ENCODE assay signal across 21 cellular contexts in the genomic region with DNA sequence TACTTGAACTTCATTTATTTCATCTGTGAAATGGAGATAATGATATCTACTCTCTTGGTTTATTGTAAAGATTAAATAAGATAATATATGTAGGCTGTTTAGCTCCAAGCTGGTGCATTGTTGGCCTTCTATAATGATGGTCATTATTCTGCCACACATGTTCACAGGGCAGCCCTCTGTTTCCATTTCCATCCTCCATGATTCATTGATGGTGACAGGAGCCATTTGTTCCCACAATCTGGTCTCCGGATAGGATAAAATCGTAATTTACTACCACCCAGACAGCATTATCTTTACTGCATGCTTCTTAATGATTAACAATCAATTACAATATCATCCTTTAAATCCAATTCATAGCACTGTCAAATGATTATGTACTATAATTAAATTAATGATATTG.
DNase-seq lines count a peak whose midpoint lies in the region; FAIRE-seq and TF ChIP-seq lines count a peak whose summit lies in the region.
"Had no signal": no experiment of that assay in that cellular context is flagged by ENCODE, and none has a peak within 500 bp of the region (broad histone marks: within the 10 kb centered on the region; RNA-seq: fewer than 3 reads in every experiment).

No MANE protein-coding gene starts in this region.

- peak; percentile 53 for FAIRE-seq in D721Med (lab: Jason Lieb, UNC)
- FAIRE-seq: A549, G401.6, GM12892, GM19239, H1 had no signal

- TF ChIP-seq CTCF in D721Med (IDR thresholded peaks at IDR 0.05; ENCODE audit: insufficient read depth, missing control alignments): no peak

- DNase-seq in DMS 273 (lab: John Stamatoyannopoulos, UW; ENCODE audit: unreplicated experiment): peak; percentile 21
- no peak for DNase-seq in DMS 273 treated with DMSO at 0.1 percent for 48 hours (lab: John Stamatoyannopoulos, UW)
- no peak for DNase-seq in D721Med (ENCODE audit: insufficient read length, low spot score)
- DNase-seq in NCI-H82 treated with DMSO at 0.1 percent for 48 hours (lab: John Stamatoyannopoulos, UW; ENCODE audit: unreplicated experiment): peak; percentile 78
- DNase-seq in left kidney (ENCODE audit: low read depth, low spot score): peak; percentile 38
- DNase-seq in stimulated activated CD4-positive, alpha-beta T cell treated with anti-CD3 and anti-CD28 coated beads, Interleukin-4, amount 100 ng/mL, for 4 hours: no peak
- DNase-seq in NCI-H2227 treated with DMSO at 0.1 percent for 48 hours (lab: John Stamatoyannopoulos, UW): no peak
- no peak for DNase-seq in 8988T
- DNase-seq: Caco-2; CD4-positive, CD25-positive, alpha-beta regulatory T cell; CD8-positive, alpha-beta T cell; DMS153; DND-41; GM23248; H7; HCEC 1CT had no signal

Comparison
In these comparisons a context has a peak if more than half of its experiments do, and no peak if none do; other contexts are left out.
1. DNase-seq: peak in DMS 273 (single experiment), NCI-H82 treated with DMSO at 0.1 percent for 48 hours (single experiment) and left kidney (single experiment); none in DMS 273 treated with DMSO at 0.1 percent for 48 hours (single experiment), D721Med (single experiment), stimulated activated CD4-positive, alpha-beta T cell treated with anti-CD3 and anti-CD28 coated beads, Interleukin-4, amount 100 ng/mL, for 4 hours (0 of 2), NCI-H2227 treated with DMSO at 0.1 percent for 48 hours (single experiment) and 8988T (single experiment).